Comparison of ENCODE assay signal across 7 cellular contexts in the genomic region with DNA sequence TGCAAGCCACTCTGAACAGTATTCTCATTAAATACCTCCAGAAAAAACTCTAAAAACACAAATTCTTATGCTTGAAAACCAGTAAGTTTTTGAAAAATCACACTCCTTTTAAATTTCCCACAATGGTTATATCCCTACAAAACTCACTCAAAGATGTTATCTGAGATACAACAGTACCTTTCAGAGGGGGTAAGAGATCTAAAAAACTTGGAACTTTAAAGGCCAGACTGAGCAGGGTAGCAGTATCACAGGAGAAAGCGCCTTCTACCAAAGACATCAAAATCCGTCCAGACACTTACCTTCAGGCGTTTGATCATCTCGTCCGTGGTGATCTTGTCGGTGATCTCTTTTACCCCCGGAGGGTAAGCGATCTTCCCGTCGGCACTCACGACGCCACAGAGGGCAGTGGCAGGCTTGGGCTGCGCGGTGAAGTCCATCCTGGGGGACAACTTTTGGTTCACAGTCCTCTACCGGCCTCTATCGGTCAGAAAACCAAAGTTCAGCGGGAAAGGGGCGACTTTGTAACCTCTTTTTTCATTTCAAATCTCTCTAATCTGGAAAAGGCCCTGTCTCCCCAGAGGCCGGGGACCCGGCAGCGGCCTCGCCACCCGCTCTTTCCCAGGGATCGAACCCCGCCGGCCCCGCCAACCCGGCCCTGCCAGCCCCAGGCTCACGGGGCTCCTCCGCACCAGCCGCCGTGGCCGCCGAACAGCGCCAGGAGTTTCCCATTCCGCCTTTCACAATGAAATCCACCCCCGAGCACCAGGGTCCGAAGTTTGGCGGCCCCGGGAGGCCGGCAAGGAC. TPM values are rescaled to one million over a fixed set of nuclear protein-coding genes. Genes with fewer than 3 reads are reported as not detected.
DNase-seq lines count a peak whose midpoint lies in the region; ATAC-seq, FAIRE-seq and TF ChIP-seq lines count a peak whose summit lies in the region.

No MANE protein-coding gene starts in this region.

- peak overlapping the region; percentile 93 for H3K27ac Mint-ChIP-seq in chondrocyte (ENCODE audit: unreplicated experiment)

- intact Hi-C loops in kidney (cut with DNase I): no loop called here

- no peaks in the 10 kb centered on the region for H3K27me3 Mint-ChIP-seq in chondrocyte (ENCODE audit: low read depth)

- H3K27ac ChIP-seq in kidney (ENCODE audit: low read depth in 2 of 2, low read length in 2 of 2): peak overlapping the region; percentile 86 to 89

- ATAC-seq in GM18520 (IDR thresholded peaks at IDR 0.05; ENCODE audit: unreplicated experiment): peak; percentile 22
- ATAC-seq in HG03175 (IDR thresholded peaks at IDR 0.05; ENCODE audit: unreplicated experiment): peak; percentile 35

- peak overlapping the region; percentile 82 for H3K4me3 Mint-ChIP-seq in chondrocyte (ENCODE audit: unreplicated experiment)

- H3K36me3 ChIP-seq in kidney (ENCODE audit: control insufficient read depth in 1 of 2, insufficient read depth in 2 of 2, low read length in 2 of 2): peaks cover 6 to 7% of the 10 kb centered on the region in 2 donors

- H3K9me3 Mint-ChIP-seq in chondrocyte (ENCODE audit: low read depth): no peaks in the 10 kb centered on the region

- peaks cover 31% of the 10 kb centered on the region for H3K4me1 Mint-ChIP-seq in chondrocyte (ENCODE audit: low read depth)

- peak overlapping the region; percentile 50 to 65 for H3K4me3 ChIP-seq in kidney (ENCODE audit: low read length in 2 of 2)

- DNase-seq in NCI-H345 treated with DMSO at 0.1 percent for 48 hours (lab: John Stamatoyannopoulos, UW; ENCODE audit: unreplicated experiment) (peak; percentile 40), chondrocyte (ENCODE audit: low spot score) (no peak), kidney (peak; percentile 87)
- DNase-seq in activated CD4-positive, alpha-beta T cell treated with anti-CD3 and anti-CD28 coated beads for 24 hours (ENCODE audit: low read depth in 2 of 2): peak; percentile 35 to 40
- DNase-seq in stimulated activated CD4-positive, alpha-beta T cell treated with anti-CD3 and anti-CD28 coated beads, Interleukin-12 subunit alpha, Interleukin-12 subunit beta, amount 100 ng/mL, for 48 hours (ENCODE audit: low read depth in 2 of 3, low spot score in 1 of 3): peak; percentile 49 to 73 (median 55)

- peaks cover 5 to 9% of the 10 kb centered on the region in 2 donors for H3K4me1 ChIP-seq in kidney (ENCODE audit: control insufficient read depth in 1 of 2, insufficient read depth in 1 of 2, low read depth in 1 of 2, low read length in 2 of 2)

- no peak for FAIRE-seq in kidney (lab: Jason Lieb, UNC)

- peak overlapping the region; percentile 43 to 99 for H3K9ac ChIP-seq in kidney (ENCODE audit: low read length in 2 of 2)

- H3K36me3 Mint-ChIP-seq in chondrocyte (ENCODE audit: low read depth): peaks cover 9% of the 10 kb centered on the region

- TF ChIP-seq CTCF in chondrocyte (IDR thresholded peaks at IDR 0.05) (peak; percentile 94), kidney (IDR thresholded peaks at IDR 0.05; ENCODE audit: borderline replicate concordance, extremely low read depth, insufficient read depth) (peak; percentile 86)

- no peaks in the 10 kb centered on the region for H3K9me3 ChIP-seq in kidney (ENCODE audit: control insufficient read depth in 1 of 2, low read length in 2 of 2)

RNA-seq across cellular contexts. Expression of gene PDS5A, which starts 1.4 kb away (rescaled TPM):
- total RNA-seq in chondrocyte: 53.3 to 61.3 TPM (median 53.8 TPM) in 3 replicates
- 59.8 TPM for total RNA-seq in kidney
- 13.1 TPM for polyA plus RNA-seq in kidney (ENCODE audit: insufficient read depth, low read depth, low replicate concordance)
